Comparison of ENCODE assay signal across 9 cellular contexts in the genomic region with DNA sequence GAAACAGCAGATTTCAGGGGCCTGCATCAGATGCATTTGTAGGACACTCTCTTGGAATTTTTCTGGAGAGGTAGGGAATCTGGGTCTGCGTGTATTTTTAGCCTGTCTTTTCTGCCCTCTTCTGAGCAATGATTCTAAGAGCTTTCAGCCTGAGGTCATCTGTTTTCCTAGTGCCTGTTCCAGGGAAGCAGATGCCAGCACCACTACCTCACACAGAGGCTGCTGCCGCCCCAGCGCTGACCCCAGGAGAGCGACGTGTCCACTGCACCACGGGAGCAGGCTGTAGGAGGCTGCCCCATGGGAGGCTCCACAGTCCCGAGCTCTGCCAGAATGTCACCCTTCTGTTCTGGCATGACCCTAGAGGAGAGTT.
DNase-seq lines count a peak whose midpoint lies in the region; ATAC-seq, FAIRE-seq and TF ChIP-seq lines count a peak whose summit lies in the region.
"Had no signal": no experiment of that assay in that cellular context is flagged by ENCODE, and none has a peak within 500 bp of the region (broad histone marks: within the 10 kb centered on the region; RNA-seq: fewer than 3 reads in every experiment).

No MANE protein-coding gene starts in this region.

- no peak overlapping the region for H3K4me2 ChIP-seq in HepG2 (ENCODE audit: low read depth, low read length)

- no peaks in the 10 kb centered on the region for H3K36me3 ChIP-seq in HepG2 (replicated peaks in 1 of 2; ENCODE audit: control insufficient read depth in 1 of 2, insufficient read depth in 2 of 2, low read length in 2 of 2)
- H3K36me3 ChIP-seq in colonic mucosa = no peaks in the 10 kb centered on the region

- no peaks in the 10 kb centered on the region for H3K79me2 ChIP-seq in HepG2 (ENCODE audit: insufficient read depth, low read length)

- no peaks in the 10 kb centered on the region for H4K20me1 ChIP-seq in HepG2 (ENCODE audit: insufficient read depth, low read length)

- CTCF ChIA-PET in HepG2 (lab: Yijun Ruan, JAX; ENCODE audit: low intra/inter-chr PET ratio, low total read pairs) = no interaction called here

- H2AFZ ChIP-seq in HepG2 (ENCODE audit: low read length) = no peak overlapping the region

- H3K27ac ChIP-seq in HepG2 (ENCODE audit: extremely low read length, insufficient read depth, low read length) (no peak overlapping the region), colonic mucosa (no peak overlapping the region)

- FAIRE-seq in HepG2 (lab: Jason Lieb, UNC) (no peak), urothelium cell line (lab: Jason Lieb, UNC) (no peak)

- TF ChIP-seq EP300 in HepG2 (IDR thresholded peaks at IDR 0.05; ENCODE audit: low read depth in 2 of 2, low read length in 2 of 2) (no peak), HepG2 (CRISPR knock-in tag; IDR thresholded peaks at IDR 0.05; ENCODE audit: borderline replicate concordance) (no peak)

- intact Hi-C loops in HepG2 (cut with micrococcal nuclease; ENCODE audit: unreplicated experiment) (no loop called here), colonic mucosa (cut with DNase I) (no loop called here)

- H3K9ac ChIP-seq in HepG2 (ENCODE audit: insufficient read depth, low read depth, low read length) (no peak overlapping the region), colonic mucosa (ENCODE audit: low read depth in 2 of 2, low read length in 2 of 2) (no peak overlapping the region)

- in situ Hi-C loops in HepG2 (cut with HindIII; ENCODE audit: extremely low pct_ligation_motif_present, low pct_unique_long_range_greater_than_20kb) = no loop called here

- peak; percentile 39; the same call in 1 of the 3 replicates for ATAC-seq in HepG2

- TF ChIP-seq CTCF in choroid plexus epithelial cell (conservative IDR thresholded peaks at IDR 0.05; ENCODE audit: low read depth, low read length) (no peak), HepG2 (CRISPR knock-in tag; IDR thresholded peaks at IDR 0.05) (no peak), colonic mucosa (IDR thresholded peaks at IDR 0.05) (no peak)

- no peak for TF ChIP-seq POLR2A in HepG2 (IDR thresholded peaks at IDR 0.05; ENCODE audit: insufficient read depth in 1 of 2, low read depth in 2 of 2, low read length in 2 of 2)

- no peak for TF ChIP-seq RAD21 in HepG2 (CRISPR knock-in tag; IDR thresholded peaks at IDR 0.05)

- H3K27me3 ChIP-seq in HepG2 (ENCODE audit: control insufficient read depth in 1 of 2, insufficient read depth in 2 of 2, low read length in 2 of 2) = peaks cover 3 to 41% of the 10 kb centered on the region in 2 experiments; a peak in 4 of 5 replicates
- no peaks in the 10 kb centered on the region for H3K27me3 ChIP-seq in colonic mucosa

- no TSS peak for BruUV-seq in HepG2 (replicated peaks; lab: Mats Ljungman, UMichigan)

- DNase-seq in HT1080 (ENCODE audit: low read depth) = peak; percentile 55
- DNase-seq in choroid plexus epithelial cell (ENCODE audit: low read depth) = peak; percentile 69
- DNase-seq in HepG2 (ENCODE audit: low spot score) = no peak
- DNase-seq in urothelium cell line (ENCODE audit: low spot score) = peak; percentile 89
- DNase-seq in SIG-M5 (lab: John Stamatoyannopoulos, UW) = no peak
- DNase-seq in effector CD8-positive, alpha-beta T cell (lab: John Stamatoyannopoulos, UW) = no peak
- no peak for DNase-seq in colonic mucosa
- DNase-seq: activated gamma-delta T cell treated with Interleukin-2 at 50 U/mL for 16 hours, foreskin melanocyte had no signal

- H3K9me3 ChIP-seq in HepG2 (ENCODE audit: low read length) = no peaks in the 10 kb centered on the region
- H3K9me3 ChIP-seq in colonic mucosa = no peaks in the 10 kb centered on the region

- H3K4me3 ChIP-seq in choroid plexus epithelial cell (ENCODE audit: low read depth, low read length) = no peak overlapping the region
- H3K4me3 ChIP-seq in HepG2 (replicated peaks in 1 of 3; ENCODE audit: insufficient read depth in 1 of 3, low read depth in 2 of 3, low read length in 3 of 3) = no peak overlapping the region
- H3K4me3 ChIP-seq in colonic mucosa = no peak overlapping the region

- H3K4me1 ChIP-seq in HepG2 (ENCODE audit: insufficient read depth, low read length) = no peaks in the 10 kb centered on the region
- no peaks in the 10 kb centered on the region for H3K4me1 ChIP-seq in colonic mucosa

- 2% methylated on average over 5 of the region's 7 CpGs for WGBS in HepG2 (ENCODE audit: low lambda C conversion rate)

- POLR2A ChIA-PET in HepG2 (lab: Yijun Ruan, JAX) = no interaction called here

TF ChIP-seq in HepG2, 621 proteins besides CTCF, POLR2A, EP300 and RAD21 (continues in another document):
- no peak for TF ChIP-seq NFE2 (CRISPR knock-in tag; IDR thresholded peaks at IDR 0.05)
- TF ChIP-seq NCOR1 (IDR thresholded peaks at IDR 0.05; ENCODE audit: borderline replicate concordance, low read length) = no peak
- TF ChIP-seq ZNF644 (CRISPR knock-in tag; IDR thresholded peaks at IDR 0.05; ENCODE audit: low read depth) = no peak
- TF ChIP-seq ZNF629 (CRISPR knock-in tag; conservative IDR thresholded peaks at IDR 0.05) = no peak
- TF ChIP-seq ZNF484 (CRISPR knock-in tag; IDR thresholded peaks at IDR 0.05; ENCODE audit: borderline replicate concordance, low read depth) = no peak
- no peak for TF ChIP-seq SRY (CRISPR knock-in tag; IDR thresholded peaks at IDR 0.05)
- no peak for TF ChIP-seq CHD2 (IDR thresholded peaks at IDR 0.05; ENCODE audit: low read depth, low read length)
- TF ChIP-seq, protein P1, sequence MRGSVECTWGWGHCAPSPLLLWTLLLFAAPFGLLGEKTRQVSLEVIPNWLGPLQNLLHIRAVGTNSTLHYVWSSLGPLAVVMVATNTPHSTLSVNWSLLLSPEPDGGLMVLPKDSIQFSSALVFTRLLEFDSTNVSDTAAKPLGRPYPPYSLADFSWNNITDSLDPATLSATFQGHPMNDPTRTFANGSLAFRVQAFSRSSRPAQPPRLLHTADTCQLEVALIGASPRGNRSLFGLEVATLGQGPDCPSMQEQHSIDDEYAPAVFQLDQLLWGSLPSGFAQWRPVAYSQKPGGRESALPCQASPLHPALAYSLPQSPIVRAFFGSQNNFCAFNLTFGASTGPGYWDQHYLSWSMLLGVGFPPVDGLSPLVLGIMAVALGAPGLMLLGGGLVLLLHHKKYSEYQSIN (CRISPR knock-in tag; IDR thresholded peaks at IDR 0.05; ENCODE audit: borderline replicate concordance) = no peak
- TF ChIP-seq CAMTA2 (CRISPR knock-in tag; IDR thresholded peaks at IDR 0.05; ENCODE audit: borderline replicate concordance) = no peak
- no peak for TF ChIP-seq NKX3-1 (CRISPR knock-in tag; IDR thresholded peaks at IDR 0.05)
- TF ChIP-seq, protein P2, sequence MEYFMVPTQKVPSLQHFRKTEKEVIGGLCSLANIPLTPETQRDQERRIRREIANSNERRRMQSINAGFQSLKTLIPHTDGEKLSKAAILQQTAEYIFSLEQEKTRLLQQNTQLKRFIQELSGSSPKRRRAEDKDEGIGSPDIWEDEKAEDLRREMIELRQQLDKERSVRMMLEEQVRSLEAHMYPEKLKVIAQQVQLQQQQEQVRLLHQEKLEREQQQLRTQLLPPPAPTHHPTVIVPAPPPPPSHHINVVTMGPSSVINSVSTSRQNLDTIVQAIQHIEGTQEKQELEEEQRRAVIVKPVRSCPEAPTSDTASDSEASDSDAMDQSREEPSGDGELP (IDR thresholded peaks at IDR 0.05; ENCODE audit: borderline replicate concordance, low read depth) = no peak
- no peak for TF ChIP-seq ASH2L (IDR thresholded peaks at IDR 0.05; ENCODE audit: insufficient read length, low read depth, low read length)
- no peak for TF ChIP-seq ZMYM2 (CRISPR knock-in tag; IDR thresholded peaks at IDR 0.05)
- TF ChIP-seq, protein P3, sequence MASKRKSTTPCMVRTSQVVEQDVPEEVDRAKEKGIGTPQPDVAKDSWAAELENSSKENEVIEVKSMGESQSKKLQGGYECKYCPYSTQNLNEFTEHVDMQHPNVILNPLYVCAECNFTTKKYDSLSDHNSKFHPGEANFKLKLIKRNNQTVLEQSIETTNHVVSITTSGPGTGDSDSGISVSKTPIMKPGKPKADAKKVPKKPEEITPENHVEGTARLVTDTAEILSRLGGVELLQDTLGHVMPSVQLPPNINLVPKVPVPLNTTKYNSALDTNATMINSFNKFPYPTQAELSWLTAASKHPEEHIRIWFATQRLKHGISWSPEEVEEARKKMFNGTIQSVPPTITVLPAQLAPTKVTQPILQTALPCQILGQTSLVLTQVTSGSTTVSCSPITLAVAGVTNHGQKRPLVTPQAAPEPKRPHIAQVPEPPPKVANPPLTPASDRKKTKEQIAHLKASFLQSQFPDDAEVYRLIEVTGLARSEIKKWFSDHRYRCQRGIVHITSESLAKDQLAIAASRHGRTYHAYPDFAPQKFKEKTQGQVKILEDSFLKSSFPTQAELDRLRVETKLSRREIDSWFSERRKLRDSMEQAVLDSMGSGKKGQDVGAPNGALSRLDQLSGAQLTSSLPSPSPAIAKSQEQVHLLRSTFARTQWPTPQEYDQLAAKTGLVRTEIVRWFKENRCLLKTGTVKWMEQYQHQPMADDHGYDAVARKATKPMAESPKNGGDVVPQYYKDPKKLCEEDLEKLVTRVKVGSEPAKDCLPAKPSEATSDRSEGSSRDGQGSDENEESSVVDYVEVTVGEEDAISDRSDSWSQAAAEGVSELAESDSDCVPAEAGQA (IDR thresholded peaks at IDR 0.05; ENCODE audit: low read depth) = no peak
- TF ChIP-seq, protein P3 (CRISPR knock-in tag; IDR thresholded peaks at IDR 0.05; ENCODE audit: borderline replicate concordance) = no peak
- no peak for TF ChIP-seq ZNF282 (IDR thresholded peaks at IDR 0.05; ENCODE audit: partially characterized antibody)

Comparison
In these comparisons a context has a peak if more than half of its experiments do, and no peak if none do; other contexts are left out.
1. DNase-seq: peak in HT1080 (single experiment), choroid plexus epithelial cell (single experiment) and urothelium cell line (single experiment); none in HepG2 (single experiment), SIG-M5 (single experiment), effector CD8-positive, alpha-beta T cell (single experiment) and colonic mucosa (single experiment).